Comparison of ENCODE assay signal across 24 cellular contexts in the genomic region with DNA sequence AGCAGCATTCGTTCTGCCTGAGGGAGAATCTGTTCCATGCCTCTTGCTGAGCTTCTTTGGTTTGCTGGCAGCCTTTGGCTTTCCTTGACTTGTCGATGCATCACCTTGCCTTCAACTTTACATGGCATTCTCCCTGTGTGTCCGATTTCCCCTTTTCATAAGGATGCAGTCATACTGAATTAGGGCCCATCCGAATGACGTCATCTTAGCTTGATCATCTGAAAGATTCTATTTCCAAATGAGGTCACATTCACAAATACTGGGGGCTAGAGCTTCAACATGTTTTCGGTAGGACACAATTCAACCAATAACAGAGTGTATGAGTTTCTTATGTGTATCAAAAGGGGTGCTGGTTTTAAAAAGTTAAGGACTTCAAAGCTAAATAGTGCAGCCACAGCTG. TPM values are rescaled to one million over a fixed set of nuclear protein-coding genes. Genes with fewer than 3 reads are reported as not detected.
A peak's percentile ranks its signal among the peaks of the same experiment; 100 is the strongest.
DNase-seq lines count a peak whose midpoint lies in the region; ATAC-seq, FAIRE-seq and TF ChIP-seq lines count a peak whose summit lies in the region.
"Had no signal": no experiment of that assay in that cellular context is flagged by ENCODE, and none has a peak within 500 bp of the region (broad histone marks: within the 10 kb centered on the region; RNA-seq: fewer than 3 reads in every experiment).

No MANE protein-coding gene starts in this region.

- no peaks in the 10 kb centered on the region for H4K20me1 ChIP-seq in K562 (replicated peaks; ENCODE audit: control insufficient read depth, insufficient read depth, low read length)
- H4K20me1 ChIP-seq: BLaER1 had no signal

- no peak for TF ChIP-seq EP300 in K562 (IDR thresholded peaks at IDR 0.05; ENCODE audit: low read length)

- POLR2A ChIA-PET in HEK293 (lab: Yijun Ruan, JAX) (no interaction called here), K562 (lab: Yijun Ruan, JAX) (interaction anchor here (0.6 to 1.3 kb wide), 4 partner anchors 9 to 251 kb away, joined by 3 to 5 read pairs (median 3); no protein-coding TSS in a partner anchor)

- H3K4me1 ChIP-seq in HEK293 (ENCODE audit: control insufficient read depth, insufficient read depth, low read length), result no peaks in the 10 kb centered on the region
- no peaks in the 10 kb centered on the region for H3K4me1 ChIP-seq in K562 (replicated peaks in 1 of 2; ENCODE audit: control insufficient read depth in 2 of 2, insufficient read depth in 2 of 2, low read length in 2 of 2)
- H3K4me1 ChIP-seq: BE2C, BLaER1 had no signal

- BruUV-seq in K562 (replicated peaks; lab: Mats Ljungman, UMichigan), result no TSS peak

- in situ Hi-C loops in K562 (cut with MboI), result loop anchor here (10.0 kb wide), 1 partner anchor 292 kb away; no protein-coding TSS in a partner anchor

- H2AFZ ChIP-seq in K562 (ENCODE audit: low read depth, low read length), result no peak overlapping the region

- peaks cover 0 to 4% of the 10 kb centered on the region in 2 experiments; a peak in 1 of 5 replicates for H3K27me3 ChIP-seq in K562 (ENCODE audit: control insufficient read depth in 2 of 2, insufficient read depth in 2 of 2, low read length in 2 of 2)
- H3K27me3 ChIP-seq: BE2C, BLaER1 had no signal

- TF ChIP-seq CTCF in HEK293 (tag by site-specific recombination; IDR thresholded peaks at IDR 0.05) (no peak), K562 (IDR thresholded peaks at IDR 0.05 in 2 of 3, conservative IDR thresholded peaks at IDR 0.05 in 1 of 3; ENCODE audit: insufficient read depth in 2 of 3, low read depth in 1 of 3, low read length in 3 of 3) (no peak)

- H3K4me2 ChIP-seq in K562 (ENCODE audit: insufficient read depth, low read length), result no peak overlapping the region
- H3K4me2 ChIP-seq: BLaER1 had no signal

- H3K27ac ChIP-seq in HEK293 (ENCODE audit: extremely low read depth, low read depth, low read length), result no peak overlapping the region
- no peak overlapping the region for H3K27ac ChIP-seq in K562 (ENCODE audit: extremely low read depth, low read depth, low read length)
- H3K27ac ChIP-seq: BLaER1 had no signal

- H3K9me3 ChIP-seq in HEK293 (ENCODE audit: control insufficient read depth, insufficient read depth, low read depth, low read length), result no peaks in the 10 kb centered on the region
- no peaks in the 10 kb centered on the region for H3K9me3 ChIP-seq in K562 (replicated peaks; ENCODE audit: control insufficient read depth, insufficient read depth, low read depth, low read length)
- H3K9me3 ChIP-seq: BE2C, BLaER1 had no signal

- H3K4me3 ChIP-seq in HEK293 (ENCODE audit: low read depth, low read length) (no peak overlapping the region), K562 (no peak overlapping the region)
- H3K4me3 ChIP-seq: BLaER1 had no signal

- CTCF ChIA-PET in HEK293 (lab: Yijun Ruan, JAX) (interaction anchor here (0.5 to 0.9 kb wide), 4 partner anchors 13 to 291 kb away, joined by 3 read pairs; no protein-coding TSS in a partner anchor), K562 (lab: Yijun Ruan, JAX; ENCODE audit: low intra/inter-chr PET ratio) (interaction anchor here (0.6 kb wide), 1 partner anchor 406 kb away, joined by 8 read pairs; no protein-coding TSS in a partner anchor)

- DNase-seq in NCI-H69 (lab: John Stamatoyannopoulos, UW) (peak; percentile 7), K562 (ENCODE audit: extremely low read depth in 1 of 4, low spot score in 3 of 4) (no peak), NCI-H2171 (lab: John Stamatoyannopoulos, UW) (no peak)
- DNase-seq: 8988T; ACHN; BE2C; C1 segment of cervical spinal cord; CD4-positive, alpha-beta memory T cell; CD4-positive, CD25-positive, alpha-beta regulatory T cell; CD8-positive, alpha-beta memory T cell; COR-L47; DMS 273 treated with DMSO at 0.1 percent for 48 hours; DMS153; DMS53; DMS79; DND-41; EL; GDM1 had no signal

- TF ChIP-seq POLR2A in K562 (conservative IDR thresholded peaks at IDR 0.05), result no peak

- intact Hi-C loops in K562 (cut with micrococcal nuclease), result no loop called here

- no peak overlapping the region for H3K9ac ChIP-seq in K562 (ENCODE audit: insufficient read depth in 1 of 2, low read depth in 2 of 2, low read length in 2 of 2)
- H3K9ac ChIP-seq: BLaER1 had no signal

- no peak for FAIRE-seq in K562 (lab: Jason Lieb, UNC)
- FAIRE-seq: A204.1, GM12891, GM19239 had no signal

- no peaks in the 10 kb centered on the region for H3K79me2 ChIP-seq in K562 (ENCODE audit: control insufficient read depth, insufficient read depth, low read length)

- H3K36me3 ChIP-seq in HEK293 (ENCODE audit: control insufficient read depth in 2 of 2, insufficient read depth in 1 of 2, low read length in 2 of 2), result no peaks in the 10 kb centered on the region
- H3K36me3 ChIP-seq in K562 (ENCODE audit: control insufficient read depth, insufficient read depth, low read length), result no peaks in the 10 kb centered on the region
- H3K36me3 ChIP-seq: BE2C, BLaER1 had no signal

- WGBS in K562 (ENCODE audit: insufficient coverage, low coverage, missing lambda C conversion rate), result 4% methylated on average over 6 of the region's 6 CpGs

- ATAC-seq in K562, result no peak
- ATAC-seq in GM21737 (IDR thresholded peaks at IDR 0.05; ENCODE audit: unreplicated experiment), result no peak

- TF ChIP-seq RAD21 in K562 (CRISPR knock-in tag; conservative IDR thresholded peaks at IDR 0.05 in 1 of 2, IDR thresholded peaks at IDR 0.05 in 1 of 2), result no peak

- no peaks in the 10 kb centered on the region for H3K9me1 ChIP-seq in K562 (ENCODE audit: control insufficient read depth, insufficient read depth, low read length)

TF ChIP-seq in HEK293, 187 proteins besides CTCF, POLR2A, EP300 and RAD21 (continues in another document):
- TF ChIP-seq ZNF391 (tag by site-specific recombination; IDR thresholded peaks at IDR 0.05; ENCODE audit: borderline replicate concordance, low read depth) (no peak), REPIN1 (tag by site-specific recombination; IDR thresholded peaks at IDR 0.05; ENCODE audit: low read depth) (no peak), ZNF16 (tag by site-specific recombination; IDR thresholded peaks at IDR 0.05; ENCODE audit: low read depth) (no peak), ZNF629 (tag by site-specific recombination; IDR thresholded peaks at IDR 0.05) (peak; percentile 48; the same call in 1 of the 2 replicates), MYNN (tag by site-specific recombination; IDR thresholded peaks at IDR 0.05; ENCODE audit: borderline replicate concordance) (no peak), ZNF114 (tag by site-specific recombination; IDR thresholded peaks at IDR 0.05) (no peak), ZBTB21 (tag by site-specific recombination; IDR thresholded peaks at IDR 0.05) (peak; percentile 73)
- TF ChIP-seq, protein P1, sequence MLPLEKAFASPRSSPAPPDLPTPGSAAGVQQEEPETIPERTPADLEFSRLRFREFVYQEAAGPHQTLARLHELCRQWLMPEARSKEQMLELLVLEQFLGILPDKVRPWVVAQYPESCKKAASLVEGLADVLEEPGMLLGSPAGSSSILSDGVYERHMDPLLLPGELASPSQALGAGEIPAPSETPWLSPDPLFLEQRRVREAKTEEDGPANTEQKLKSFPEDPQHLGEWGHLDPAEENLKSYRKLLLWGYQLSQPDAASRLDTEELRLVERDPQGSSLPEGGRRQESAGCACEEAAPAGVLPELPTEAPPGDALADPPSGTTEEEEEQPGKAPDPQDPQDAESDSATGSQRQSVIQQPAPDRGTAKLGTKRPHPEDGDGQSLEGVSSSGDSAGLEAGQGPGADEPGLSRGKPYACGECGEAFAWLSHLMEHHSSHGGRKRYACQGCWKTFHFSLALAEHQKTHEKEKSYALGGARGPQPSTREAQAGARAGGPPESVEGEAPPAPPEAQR (tag by site-specific recombination; IDR thresholded peaks at IDR 0.05), result no peak

TF ChIP-seq in K562, 482 proteins besides CTCF, POLR2A, EP300 and RAD21 (continues in another document):
- TF ChIP-seq, protein P2, sequence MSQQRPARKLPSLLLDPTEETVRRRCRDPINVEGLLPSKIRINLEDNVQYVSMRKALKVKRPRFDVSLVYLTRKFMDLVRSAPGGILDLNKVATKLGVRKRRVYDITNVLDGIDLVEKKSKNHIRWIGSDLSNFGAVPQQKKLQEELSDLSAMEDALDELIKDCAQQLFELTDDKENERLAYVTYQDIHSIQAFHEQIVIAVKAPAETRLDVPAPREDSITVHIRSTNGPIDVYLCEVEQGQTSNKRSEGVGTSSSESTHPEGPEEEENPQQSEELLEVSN (IDR thresholded peaks at IDR 0.05; ENCODE audit: borderline replicate concordance in 1 of 2, extremely low read depth in 1 of 2, insufficient read depth in 1 of 2, insufficient read length in 1 of 2, low read depth in 1 of 2, low read length in 1 of 2, poor library complexity in 1 of 2, severe bottlenecking in 1 of 2), result no peak
- TF ChIP-seq, protein P3, sequence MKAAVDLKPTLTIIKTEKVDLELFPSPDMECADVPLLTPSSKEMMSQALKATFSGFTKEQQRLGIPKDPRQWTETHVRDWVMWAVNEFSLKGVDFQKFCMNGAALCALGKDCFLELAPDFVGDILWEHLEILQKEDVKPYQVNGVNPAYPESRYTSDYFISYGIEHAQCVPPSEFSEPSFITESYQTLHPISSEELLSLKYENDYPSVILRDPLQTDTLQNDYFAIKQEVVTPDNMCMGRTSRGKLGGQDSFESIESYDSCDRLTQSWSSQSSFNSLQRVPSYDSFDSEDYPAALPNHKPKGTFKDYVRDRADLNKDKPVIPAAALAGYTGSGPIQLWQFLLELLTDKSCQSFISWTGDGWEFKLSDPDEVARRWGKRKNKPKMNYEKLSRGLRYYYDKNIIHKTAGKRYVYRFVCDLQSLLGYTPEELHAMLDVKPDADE (conservative IDR thresholded peaks at IDR 0.05; ENCODE audit: control insufficient read depth, low read depth, low read length), result no peak
- TF ChIP-seq MBD2 (IDR thresholded peaks at IDR 0.05; ENCODE audit: borderline replicate concordance, low read depth), result no peak
- no peak for TF ChIP-seq ZNF23 (CRISPR knock-in tag; IDR thresholded peaks at IDR 0.05)

RNA-seq across cellular contexts. Expression of a gene that starts 27.8 kb away (rescaled TPM):
- total RNA-seq in K562 (2011; cell fraction: chromatin; rRNA removed; ENCODE audit: low replicate concordance), result 0.62 and 1.7 TPM in 2 replicates
- 0.92 and 1.0 TPM in 2 replicates for total RNA-seq in K562 (2011; cell fraction: nucleolus; rRNA removed)
- total RNA-seq in K562 (2011; cell fraction: nucleoplasm; rRNA removed), result 1.0 and 1.6 TPM in 2 replicates
- total RNA-seq in K562 (2014; rRNA removed), result 1.8 TPM in 2 replicates
- 1.2 and 1.5 TPM in 2 replicates for total RNA-seq in K562 (2014; rRNA removed; fragmentation: Illumina TruSeq; extraction: Trizol)
- total RNA-seq in K562 (2015; rRNA removed; fragmentation: Illumina TruSeq; extraction: Trizol), result 0.57 and 0.83 TPM in 2 replicates
- total RNA-seq in K562 (2021), result 1.6 and 2.3 TPM in 2 replicates
- polyA plus RNA-seq in K562 (2011; rRNA removed), result 1.6 and 1.7 TPM in 2 replicates
- 0.64 and 1.0 TPM in 2 replicates for polyA plus RNA-seq in K562 (2011; cell fraction: cytosol; rRNA removed)
- polyA plus RNA-seq in K562 (2011; cell fraction: nucleus; rRNA removed), result 0.67 and 0.70 TPM in 2 replicates
- 0.76 and 2.3 TPM in 2 replicates for polyA plus RNA-seq in K562 (2012)
- polyA plus RNA-seq in K562 (2014; fragmentation: Illumina TruSeq; extraction: Trizol), result 1.1 and 1.7 TPM in 2 replicates
- under 1 TPM; 0.31 to 0.58 TPM for polyA plus RNA-seq in K562 (2014; fragmentation: Nextera tagmentation; extraction: Ambion mirVana)
- 0.77 and 1.1 TPM in 2 replicates for polyA plus RNA-seq in K562 (2014; rRNA removed)
- polyA minus RNA-seq in K562 (2011; rRNA and poly(A)+ RNA removed), result 3.1 and 3.2 TPM in 2 replicates
- polyA minus RNA-seq in K562 (2011; cell fraction: cytosol; rRNA and poly(A)+ RNA removed), result 1.3 and 1.9 TPM in 2 replicates
- polyA minus RNA-seq in K562 (2011; cell fraction: nucleus; rRNA and poly(A)+ RNA removed), result 0.94 and 1.6 TPM in 2 replicates
